In genomic region chr20:51402201-51402600, GRCh38 we compare ENCODE assay signal across 9 cellular contexts.
A peak's percentile ranks its signal among the peaks of the same experiment; 100 is the strongest.
DNase-seq lines count a peak whose midpoint lies in the region; ATAC-seq and TF ChIP-seq lines count a peak whose summit lies in the region.
"Had no signal": no experiment of that assay in that cellular context is flagged by ENCODE, and none has a peak within 500 bp of the region (broad histone marks: within the 10 kb centered on the region; RNA-seq: fewer than 3 reads in every experiment).

No MANE protein-coding gene starts in this region.

- H3K27ac ChIP-seq in BLaER1: no peak overlapping the region
- H3K27ac ChIP-seq in thyroid gland: no peak overlapping the region

- H3K4me3 Mint-ChIP-seq in immature natural killer cell: peak overlapping the region; percentile 72 to 88 (median 78)
- H3K4me3 Mint-ChIP-seq in progenitor cell of endocrine pancreas (ENCODE audit: low read depth): no peak overlapping the region

- H3K9me3 ChIP-seq in BLaER1 (no peaks in the 10 kb centered on the region), Loucy (ENCODE audit: insufficient read depth, low read depth, low read length) (no peaks in the 10 kb centered on the region), thyroid gland (no peaks in the 10 kb centered on the region)

- H3K4me3 ChIP-seq in BLaER1 (no peak overlapping the region), Loucy (ENCODE audit: low read length, poor library complexity, severe bottlenecking) (peak overlapping the region; percentile 53), thyroid gland (replicated peaks in 1 of 3) (no peak overlapping the region)

- H3K27me3 Mint-ChIP-seq in immature natural killer cell (ENCODE audit: low read depth in 3 of 3) (peaks cover 17 to 53% (median 52%) of the 10 kb centered on the region in 3 donors), progenitor cell of endocrine pancreas (no peaks in the 10 kb centered on the region)

- WGBS in thyroid gland, 2 donors: 29 to 49% methylated on average over 2 of the region's 2 CpGs

- H3K9me3 Mint-ChIP-seq in immature natural killer cell (no peaks in the 10 kb centered on the region), progenitor cell of endocrine pancreas (ENCODE audit: low read depth) (no peaks in the 10 kb centered on the region)

- ATAC-seq in GM19023 (IDR thresholded peaks at IDR 0.05; ENCODE audit: unreplicated experiment): no peak

- peaks cover 23 to 50% (median 23%) of the 10 kb centered on the region in 3 donors for H3K36me3 Mint-ChIP-seq in immature natural killer cell
- H3K36me3 Mint-ChIP-seq in progenitor cell of endocrine pancreas (ENCODE audit: insufficient read depth): peaks cover 3% of the 10 kb centered on the region

- no peak overlapping the region for H3K9ac ChIP-seq in BLaER1
- peak overlapping the region; percentile 26 for H3K9ac ChIP-seq in Loucy (ENCODE audit: low read depth, low read length, poor library complexity, severe bottlenecking)

- H3K4me1 ChIP-seq in BLaER1 (peaks cover 72% of the 10 kb centered on the region), Loucy (ENCODE audit: insufficient read depth, low read length, poor library complexity, severe bottlenecking) (peaks cover 49% of the 10 kb centered on the region), thyroid gland (peaks cover 0 to 6% of the 10 kb centered on the region in 2 donors)

- peak overlapping the region; percentile 88 for H3K4me2 ChIP-seq in BLaER1
- H3K4me2 ChIP-seq in Loucy (ENCODE audit: low read depth, low read length, poor library complexity, severe bottlenecking): peak overlapping the region; percentile 65

- peak; percentile 38 to 44 for DNase-seq in activated CD4-positive, alpha-beta T cell treated with anti-CD3 and anti-CD28 coated beads, Interleukin-2, amount 50 U/mL, for 4 hours
- DNase-seq in immature natural killer cell: peak; percentile 77 to 83 (median 82)
- no peak for DNase-seq in progenitor cell of endocrine pancreas (ENCODE audit: low spot score, unreplicated experiment)
- DNase-seq in NCI-H2171 (lab: John Stamatoyannopoulos, UW): no peak
- DNase-seq in thyroid gland: no peak
- DNase-seq: SHP77 had no signal

- H4K20me1 ChIP-seq in BLaER1 (no peaks in the 10 kb centered on the region), Loucy (ENCODE audit: insufficient read depth, low read length, poor library complexity, severe bottlenecking) (no peaks in the 10 kb centered on the region)

- no peak for TF ChIP-seq POLR2A in thyroid gland (IDR thresholded peaks at IDR 0.05)

- H2AFZ ChIP-seq in Loucy (ENCODE audit: low read length): no peak overlapping the region

- TF ChIP-seq CTCF in Loucy (conservative IDR thresholded peaks at IDR 0.05; ENCODE audit: low read length) (no peak), progenitor cell of endocrine pancreas (IDR thresholded peaks at IDR 0.05; ENCODE audit: unreplicated experiment) (no peak), thyroid gland (IDR thresholded peaks at IDR 0.05) (no peak)

- H3K4me1 Mint-ChIP-seq in immature natural killer cell (peaks cover 94 to 99% of the 10 kb centered on the region in 2 donors), progenitor cell of endocrine pancreas (ENCODE audit: low read depth) (peaks cover 3% of the 10 kb centered on the region)

- H3K9me2 ChIP-seq in Loucy (replicated peaks; ENCODE audit: low read depth, low read length): no peaks in the 10 kb centered on the region

- H3K27ac Mint-ChIP-seq in immature natural killer cell: peak overlapping the region; percentile 99 to 100 (median 99)
- H3K27ac Mint-ChIP-seq in progenitor cell of endocrine pancreas: no peak overlapping the region

- H3K79me2 ChIP-seq in Loucy (ENCODE audit: insufficient read depth, low read length): peaks cover 11% of the 10 kb centered on the region; the same call in 1 of the 2 replicates

- peaks cover 5% of the 10 kb centered on the region; the same call in 1 of the 2 replicates for H3F3A ChIP-seq in Loucy (ENCODE audit: low read depth)

- H3K27me3 ChIP-seq in BLaER1 (no peaks in the 10 kb centered on the region), Loucy (ENCODE audit: insufficient read depth, low read length, poor library complexity, severe bottlenecking) (no peaks in the 10 kb centered on the region), thyroid gland (no peaks in the 10 kb centered on the region)

- peaks cover 37% of the 10 kb centered on the region for H3K36me3 ChIP-seq in BLaER1
- peaks cover 22% of the 10 kb centered on the region; the same call in 1 of the 2 replicates for H3K36me3 ChIP-seq in Loucy (ENCODE audit: insufficient read depth, low read length)
- H3K36me3 ChIP-seq in thyroid gland: no peaks in the 10 kb centered on the region

- intact Hi-C loops in thyroid gland (cut with DNase I): loop anchor here (10.0 kb wide), 1 partner anchor 63 kb away; no protein-coding TSS in a partner anchor

Comparison
In these comparisons a context has a peak if more than half of its experiments do, and no peak if none do; other contexts are left out.
1. DNase-seq: peak in activated CD4-positive, alpha-beta T cell treated with anti-CD3 and anti-CD28 coated beads, Interleukin-2, amount 50 U/mL, for 4 hours (2 of 2) and immature natural killer cell (3 of 3); none in progenitor cell of endocrine pancreas (single experiment), NCI-H2171 (single experiment) and thyroid gland (0 of 2).